ENCODE assay signal across 8 cellular contexts in genomic region chr16:5615868-5616642, GRCh38.
A peak's percentile ranks its signal among the peaks of the same experiment; 100 is the strongest.
DNase-seq lines count a peak whose midpoint lies in the region; ATAC-seq and TF ChIP-seq lines count a peak whose summit lies in the region.

No MANE protein-coding gene starts in this region.

- H3K27ac ChIP-seq in Peyer's patch = no peak overlapping the region
- H3K27ac ChIP-seq in left lung = no peak overlapping the region
- no peak overlapping the region for H3K27ac ChIP-seq in stomach

- ATAC-seq in HG02759 (IDR thresholded peaks at IDR 0.05; ENCODE audit: unreplicated experiment) = peak; percentile 80
- peak; percentile 91 for ATAC-seq in left lung
- ATAC-seq in GM18873 (IDR thresholded peaks at IDR 0.05; ENCODE audit: low FRiP score, unreplicated experiment) = no peak

- no peak overlapping the region for H3K4me3 ChIP-seq in Peyer's patch
- no peak overlapping the region for H3K4me3 ChIP-seq in left lung
- H3K4me3 ChIP-seq in stomach = no peak overlapping the region

- TF ChIP-seq POLR2A in Peyer's patch (IDR thresholded peaks at IDR 0.05) = no peak
- TF ChIP-seq POLR2A in stomach (IDR thresholded peaks at IDR 0.05) = no peak

- H3K4me1 ChIP-seq in Peyer's patch = no peaks in the 10 kb centered on the region
- no peaks in the 10 kb centered on the region for H3K4me1 ChIP-seq in left lung
- peaks cover 0 to 7% (median 3%) of the 10 kb centered on the region in 4 donors for H3K4me1 ChIP-seq in stomach

- TF ChIP-seq EP300 in stomach (IDR thresholded peaks at IDR 0.05) = no peak

- no peaks in the 10 kb centered on the region for H3K27me3 ChIP-seq in Peyer's patch
- H3K27me3 ChIP-seq in left lung = peaks cover 0 to 46% of the 10 kb centered on the region in 2 donors
- H3K27me3 ChIP-seq in stomach = peaks cover 0 to 41% (median 0%) of the 10 kb centered on the region in 3 donors

- peaks cover 9% of the 10 kb centered on the region for H3K27me3 Mint-ChIP-seq in brain

- WGBS in stomach, 5 donors = 16 to 23% (median 17%) methylated on average over 21 to 25 of the region's 25 CpGs

- peak overlapping the region in 3 of 5 experiments; percentile 41 to 60 (median 56) for H3K27ac Mint-ChIP-seq in brain

- intact Hi-C loops in left lung (cut with DNase I) (no loop called here), stomach (cut with DNase I; ENCODE audit: low total_unique reads) (no loop called here)

- DNase-seq in DMS79 treated with DMSO at 0.1 percent for 48 hours (lab: John Stamatoyannopoulos, UW) (peak; percentile 52), DMS79 (lab: John Stamatoyannopoulos, UW) (no peak), Peyer's patch (peak in 2 of 3 donors; percentile 64 to 74), left lung (peak; percentile 36 to 84), stomach (peak; percentile 56)

- H3K4me1 Mint-ChIP-seq in brain = peaks cover 22% of the 10 kb centered on the region

- H3K9me3 ChIP-seq in Peyer's patch (peaks cover 0 to 4% (median 0%) of the 10 kb centered on the region in 4 donors), left lung (no peaks in the 10 kb centered on the region), stomach (no peaks in the 10 kb centered on the region)

- peak overlapping the region in 3 of 5 experiments; percentile 69 to 75 (median 75) for H3K4me3 Mint-ChIP-seq in brain

- H3K36me3 ChIP-seq in Peyer's patch = no peaks in the 10 kb centered on the region
- H3K36me3 ChIP-seq in left lung = no peaks in the 10 kb centered on the region
- no peaks in the 10 kb centered on the region for H3K36me3 ChIP-seq in stomach

- peaks cover 0 to 5% (median 0%) of the 10 kb centered on the region in 5 experiments for H3K9me3 Mint-ChIP-seq in brain

- H3K36me3 Mint-ChIP-seq in brain = no peaks in the 10 kb centered on the region

- TF ChIP-seq CTCF in Peyer's patch (IDR thresholded peaks at IDR 0.05) (peak in 4 of 6 experiments; percentile 47 to 70 (median 66)), brain (conservative IDR thresholded peaks at IDR 0.05) (peak; percentile 86 to 91), left lung (IDR thresholded peaks at IDR 0.05) (peak; percentile 54 to 68), stomach (IDR thresholded peaks at IDR 0.05) (peak in 5 of 7 experiments; percentile 39 to 64 (median 57))
